9 cellular contexts compared by ENCODE assay signal in the genomic region with DNA sequence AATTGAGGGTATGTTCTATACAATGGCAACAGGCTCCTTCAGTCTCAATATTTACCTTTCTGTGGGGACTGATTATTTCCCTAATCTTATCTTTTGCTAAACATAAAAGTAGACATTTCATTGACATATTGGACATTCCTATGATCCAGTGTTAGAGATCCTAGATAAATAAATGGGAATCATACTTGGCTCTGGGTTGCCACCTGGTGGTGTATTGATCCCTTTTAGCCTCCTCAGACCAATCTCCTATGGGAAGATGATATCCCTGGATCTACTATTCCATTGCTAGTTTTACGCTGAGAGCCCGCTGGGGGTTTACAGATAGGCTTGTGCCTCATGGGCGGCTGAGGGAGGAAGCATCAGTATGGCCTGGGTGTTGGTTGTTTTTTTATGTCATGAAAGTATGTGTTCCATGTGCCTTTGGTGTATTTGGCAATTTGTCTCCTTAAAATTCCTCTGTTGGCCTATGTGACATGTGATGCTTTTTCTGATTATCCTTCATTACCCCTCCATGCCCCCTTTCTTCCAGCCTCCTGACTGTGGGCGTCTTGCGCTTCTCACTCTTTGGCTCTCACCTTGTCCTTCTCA. TPM values are rescaled to one million over a fixed set of nuclear protein-coding genes. Genes with fewer than 3 reads are reported as not detected.
DNase-seq lines count a peak whose midpoint lies in the region; ATAC-seq, FAIRE-seq and TF ChIP-seq lines count a peak whose summit lies in the region.
"Had no signal": no experiment of that assay in that cellular context is flagged by ENCODE, and none has a peak within 500 bp of the region (broad histone marks: within the 10 kb centered on the region; RNA-seq: fewer than 3 reads in every experiment).

No MANE protein-coding gene starts in this region.

- peaks cover 50% of the 10 kb centered on the region for H3K4me1 Mint-ChIP-seq in WTC11

- DNase-seq in A673 (ENCODE audit: low spot score): peak; percentile 52
- DNase-seq in H7: peak; percentile 49
- DNase-seq in WTC11 (ENCODE audit: low spot score): peak; percentile 42
- peak; percentile 23 for DNase-seq in iPS DF 19.7 (ENCODE audit: low read depth, low spot score)
- peak; percentile 30 for DNase-seq in urothelium cell line (ENCODE audit: low spot score)
- DNase-seq in 8988T: no peak

- no peak for FAIRE-seq in urothelium cell line (lab: Jason Lieb, UNC)

- H3K27me3 ChIP-seq in A673 (replicated peaks; ENCODE audit: insufficient read depth, low read depth, low read length, poor library complexity) (peaks cover 34% of the 10 kb centered on the region), H7 (ENCODE audit: control insufficient read depth, insufficient read depth, low read length) (no peaks in the 10 kb centered on the region)

- no peak overlapping the region for H3K4me3 Mint-ChIP-seq in WTC11
- H3K4me3 Mint-ChIP-seq: stimulated activated naive CD8-positive, alpha-beta T cell treated with anti-CD3 and anti-CD28 coated beads, Interleukin-15, Interleukin-2, amounts not matched to agents 100 ng/mL and 50 ng/mL, for 24 hours had no signal

- POLR2A ChIA-PET in A673 (lab: Charles Lee; ENCODE audit: low non-redundant PET) (no interaction called here), WTC11 (lab: Charles Lee) (no interaction called here)

- no peaks in the 10 kb centered on the region for H3K9me3 Mint-ChIP-seq in WTC11
- H3K9me3 Mint-ChIP-seq: stimulated activated naive CD8-positive, alpha-beta T cell treated with anti-CD3 and anti-CD28 coated beads, Interleukin-15, Interleukin-2, amounts not matched to agents 100 ng/mL and 50 ng/mL, for 24 hours had no signal

- TF ChIP-seq CTCF in A673 (conservative IDR thresholded peaks at IDR 0.05; ENCODE audit: low read depth, low read length) (peak; percentile 65), WTC11 (IDR thresholded peaks at IDR 0.05) (peak; percentile 45)

- H3K36me3 Mint-ChIP-seq in WTC11: no peaks in the 10 kb centered on the region

- H3K4me1 ChIP-seq in A673 (ENCODE audit: insufficient read depth, low read length, poor library complexity, severe bottlenecking): no peaks in the 10 kb centered on the region

- H3K36me3 ChIP-seq in A673 (ENCODE audit: insufficient read depth, low read length, poor library complexity, severe bottlenecking): no peaks in the 10 kb centered on the region
- H3K36me3 ChIP-seq in H7 (replicated peaks; ENCODE audit: control insufficient read depth, insufficient read depth, low read length): no peaks in the 10 kb centered on the region

- H3K4me3 ChIP-seq in A673 (ENCODE audit: low read depth, low read length, poor library complexity, severe bottlenecking) (no peak overlapping the region), H7 (ENCODE audit: insufficient read depth, low read depth, low read length) (no peak overlapping the region)

- no peaks in the 10 kb centered on the region for H3K9me3 ChIP-seq in A673 (ENCODE audit: low read depth, low read length, poor library complexity, severe bottlenecking)

- peak overlapping the region; percentile 5; the same call in 1 of the 2 replicates for H3K27ac Mint-ChIP-seq in WTC11
- H3K27ac Mint-ChIP-seq: stimulated activated naive CD8-positive, alpha-beta T cell treated with anti-CD3 and anti-CD28 coated beads, Interleukin-15, Interleukin-2, amounts not matched to agents 100 ng/mL and 50 ng/mL, for 24 hours had no signal

- ATAC-seq in WTC11 (peak; percentile 82), HG02588 (IDR thresholded peaks at IDR 0.05; ENCODE audit: unreplicated experiment) (no peak), HG02852 (IDR thresholded peaks at IDR 0.05; ENCODE audit: unreplicated experiment) (no peak)

- no peak overlapping the region for H3K27ac ChIP-seq in A673 (ENCODE audit: low read depth, low read length, poor library complexity, severe bottlenecking)

- CTCF ChIA-PET in A673 (lab: Charles Lee) (interaction anchor here (1.3 kb wide), 1 partner anchor 1694 kb away, joined by 6 read pairs; no protein-coding TSS in a partner anchor), WTC11 (lab: Charles Lee) (interaction anchor here (0.7 to 2.7 kb wide), 13 partner anchors 14 to 1694 kb away, joined by 3 to 13 read pairs (median 3); a partner anchor contains a TSS)

- H3K27me3 Mint-ChIP-seq in WTC11 (ENCODE audit: low read depth): no peaks in the 10 kb centered on the region

- intact Hi-C loops in A673 (cut with micrococcal nuclease; ENCODE audit: unreplicated experiment): loop anchor here (2.0 kb wide), 1 partner anchor 1694 kb away; no protein-coding TSS in a partner anchor

- no TSS peak for BruUV-seq in A673 (replicated peaks; lab: Mats Ljungman, UMichigan)

TF ChIP-seq in WTC11, 78 proteins besides CTCF, POLR2A, EP300 and RAD21:
- TF ChIP-seq CBFB (CRISPR knock-in tag; IDR thresholded peaks at IDR 0.05; ENCODE audit: low read depth) (no peak), IRF2 (CRISPR knock-in tag; IDR thresholded peaks at IDR 0.05; ENCODE audit: borderline replicate concordance, low read depth) (no peak)

RNA-seq across cellular contexts. Expression of a gene that starts 18.8 kb away (rescaled TPM):
- total RNA-seq in A673 (2021) (not detected in 2 replicates), WTC11 (2021) (16.8 to 24.6 TPM (median 17.8 TPM) in 3 replicates)
- total RNA-seq in H7 (2014; rRNA removed; shearing (Covaris generic)): 6.4 and 8.5 TPM in 2 replicates
